Comparison of ENCODE assay signal across 1 cellular context in genomic region chr17:42405963-42406495, GRCh38.
TF ChIP-seq lines count a peak whose summit lies in the region.

No MANE protein-coding gene starts in this region.

TF ChIP-seq in K562, 482 proteins besides CTCF, POLR2A, EP300 and RAD21 (continued from another document and continues in another):
- TF ChIP-seq ZNF592 (IDR thresholded peaks at IDR 0.05) (peak; percentile 33; the same call in 1 of the 2 replicates), PHF20 (IDR thresholded peaks at IDR 0.05; ENCODE audit: partially characterized antibody) (no peak), NFE2L1 (tag; IDR thresholded peaks at IDR 0.05; ENCODE audit: borderline replicate concordance, low read depth) (no peak), PRMT5 (CRISPR knock-in tag; IDR thresholded peaks at IDR 0.05) (no peak), MEF2A (IDR thresholded peaks at IDR 0.05; ENCODE audit: control insufficient read depth, low read depth, low read length) (no peak), TFAP4 (CRISPR knock-in tag; IDR thresholded peaks at IDR 0.05; ENCODE audit: borderline replicate concordance) (peak; percentile 47; the same call in 1 of the 2 replicates), ZNF778 (CRISPR knock-in tag; IDR thresholded peaks at IDR 0.05) (no peak), TCF3 (CRISPR knock-in tag; IDR thresholded peaks at IDR 0.05) (no peak), HLTF (IDR thresholded peaks at IDR 0.05) (0 out of 2 replicates have a peak, but pooled peaks have one; percentile 32), LEF1 (IDR thresholded peaks at IDR 0.05) (no peak), ZNF740 (CRISPR knock-in tag; IDR thresholded peaks at IDR 0.05) (no peak), ZNF740 (tag; IDR thresholded peaks at IDR 0.05) (no peak), DEAF1 (CRISPR knock-in tag; IDR thresholded peaks at IDR 0.05) (peak; percentile 45; the same call in 1 of the 2 replicates), SFPQ (IDR thresholded peaks at IDR 0.05; ENCODE audit: low read depth, low read length) (no peak), PHF21A (IDR thresholded peaks at IDR 0.05; ENCODE audit: borderline replicate concordance, low read depth) (0 out of 2 replicates have a peak, but pooled peaks have one; percentile 28), CHD4 (IDR thresholded peaks at IDR 0.05; ENCODE audit: insufficient read depth, insufficient replicate concordance, low read depth, low read length, poor library complexity, severe bottlenecking) (no peak), ZNF3 (CRISPR knock-in tag; IDR thresholded peaks at IDR 0.05) (no peak), NBN (IDR thresholded peaks at IDR 0.05; ENCODE audit: low read depth) (peak; percentile 27; the same call in 1 of the 2 replicates), NR2C2 (CRISPR knock-in tag; IDR thresholded peaks at IDR 0.05) (no peak), NR2C2 (tag; IDR thresholded peaks at IDR 0.05) (no peak), PRDM10 (IDR thresholded peaks at IDR 0.05; ENCODE audit: partially characterized antibody) (peak; percentile 93), LARP7 (IDR thresholded peaks at IDR 0.05) (0 out of 2 replicates have a peak, but pooled peaks have one; percentile 55), RBM22 (IDR thresholded peaks at IDR 0.05; ENCODE audit: low read depth, low read length, poor library complexity, severe bottlenecking) (no peak), ATF3 (IDR thresholded peaks at IDR 0.05) (peak; percentile 36), ATF3 (CRISPR knock-in tag; conservative IDR thresholded peaks at IDR 0.05) (no peak), IRF9 (tag; IDR thresholded peaks at IDR 0.05) (peak; percentile 82; the same call in 1 of the 2 replicates), AFF1 (IDR thresholded peaks at IDR 0.05; ENCODE audit: low read depth in 1 of 2, partially characterized antibody in 2 of 2) (peak in 1 of 2 experiments; percentile 57), GATAD2A (IDR thresholded peaks at IDR 0.05) (peak; percentile 22; the same call in 1 of the 2 replicates), PREB (CRISPR knock-in tag; IDR thresholded peaks at IDR 0.05) (0 out of 2 replicates have a peak, but pooled peaks have one; percentile 34), CBX8 (IDR thresholded peaks at IDR 0.05; ENCODE audit: borderline replicate concordance, extremely low read depth, low read depth, low read length, poor library complexity, severe bottlenecking) (no peak), ARID2 (IDR thresholded peaks at IDR 0.05) (peak; percentile 50; the same call in 1 of the 2 replicates), ZBTB9 (CRISPR knock-in tag; IDR thresholded peaks at IDR 0.05) (no peak), RBBP5 (IDR thresholded peaks at IDR 0.05; ENCODE audit: borderline replicate concordance, insufficient read depth, low read length, poor library complexity, severe bottlenecking) (no peak)
